7 cellular contexts compared by ENCODE assay signal in genomic region chr6:129490551-129491245, GRCh38.
DNase-seq lines count a peak whose midpoint lies in the region; ATAC-seq and TF ChIP-seq lines count a peak whose summit lies in the region.

No MANE protein-coding gene starts in this region.

- peak; percentile 87 for ATAC-seq in GM18867 (IDR thresholded peaks at IDR 0.05; ENCODE audit: unreplicated experiment)
- ATAC-seq in HG03025 (IDR thresholded peaks at IDR 0.05; ENCODE audit: low FRiP score, unreplicated experiment): peak; percentile 93
- ATAC-seq in foreskin keratinocyte: peak; percentile 90

- H3K9ac ChIP-seq in rectal smooth muscle tissue (ENCODE audit: low read length): no peak overlapping the region

- H3K27me3 ChIP-seq in foreskin keratinocyte (no peaks in the 10 kb centered on the region), rectal smooth muscle tissue (ENCODE audit: control insufficient read depth, insufficient read depth, low read length) (no peaks in the 10 kb centered on the region)

- peak overlapping the region; percentile 95 for H3K27ac Mint-ChIP-seq in activated T-helper 2 cell treated with anti-CD3 and anti-CD28 coated beads, Interferon-gamma antibody, Interleukin-2, Interleukin-4, amounts not matched to agents 10 μg/mL and 5 μg/mL and 100 μg/mL, durations not matched to agents 14 hours and 24 hours and 36 hours

- peak overlapping the region; percentile 73 for H3K4me3 Mint-ChIP-seq in activated T-helper 2 cell treated with anti-CD3 and anti-CD28 coated beads, Interferon-gamma antibody, Interleukin-2, Interleukin-4, amounts not matched to agents 10 μg/mL and 5 μg/mL and 100 μg/mL, durations not matched to agents 14 hours and 24 hours and 36 hours (ENCODE audit: low read depth)

- peak overlapping the region; percentile 29 for H3K4me3 ChIP-seq in rectal smooth muscle tissue (ENCODE audit: low read length)

- intact Hi-C loops in activated T-helper 2 cell treated with anti-CD3 and anti-CD28 coated beads, Interferon-gamma antibody, Interleukin-2, Interleukin-4, amounts not matched to agents 10 μg/mL and 5 μg/mL and 100 μg/mL, durations not matched to agents 14 hours and 24 hours and 36 hours (cut with micrococcal nuclease): loop anchor here (1.0 to 10.0 kb wide), 8 partner anchors 9 to 834 kb away; no protein-coding TSS in a partner anchor

- peak; percentile 61 for DNase-seq in activated T-helper 2 cell treated with anti-CD3 and anti-CD28 coated beads, Interferon-gamma antibody, Interleukin-2, Interleukin-4, amounts not matched to agents 10 μg/mL and 5 μg/mL and 100 μg/mL, durations not matched to agents 14 hours and 24 hours and 36 hours (ENCODE audit: low spot score)
- DNase-seq in foreskin keratinocyte: peak; percentile 92 to 97
- no peak for DNase-seq in globus pallidus (ENCODE audit: low spot score)

- H3K27ac ChIP-seq in foreskin keratinocyte (peak overlapping the region; percentile 100), rectal smooth muscle tissue (ENCODE audit: low read depth, low read length) (peak overlapping the region; percentile 82)

- H3K36me3 ChIP-seq in rectal smooth muscle tissue (ENCODE audit: control insufficient read depth, insufficient read depth, low read length): no peaks in the 10 kb centered on the region

- no peaks in the 10 kb centered on the region for H3K27me3 Mint-ChIP-seq in activated T-helper 2 cell treated with anti-CD3 and anti-CD28 coated beads, Interferon-gamma antibody, Interleukin-2, Interleukin-4, amounts not matched to agents 10 μg/mL and 5 μg/mL and 100 μg/mL, durations not matched to agents 14 hours and 24 hours and 36 hours (ENCODE audit: low read depth)

- H3K9me3 Mint-ChIP-seq in activated T-helper 2 cell treated with anti-CD3 and anti-CD28 coated beads, Interferon-gamma antibody, Interleukin-2, Interleukin-4, amounts not matched to agents 10 μg/mL and 5 μg/mL and 100 μg/mL, durations not matched to agents 14 hours and 24 hours and 36 hours: no peaks in the 10 kb centered on the region

- H3K4me1 Mint-ChIP-seq in activated T-helper 2 cell treated with anti-CD3 and anti-CD28 coated beads, Interferon-gamma antibody, Interleukin-2, Interleukin-4, amounts not matched to agents 10 μg/mL and 5 μg/mL and 100 μg/mL, durations not matched to agents 14 hours and 24 hours and 36 hours (ENCODE audit: low read depth): peaks cover 67% of the 10 kb centered on the region

- peaks cover 49% of the 10 kb centered on the region for H3K4me1 ChIP-seq in foreskin keratinocyte
- peaks cover 2% of the 10 kb centered on the region for H3K4me1 ChIP-seq in rectal smooth muscle tissue (ENCODE audit: control insufficient read depth, insufficient read depth, low read length)

- TF ChIP-seq CTCF in foreskin keratinocyte (conservative IDR thresholded peaks at IDR 0.05): no peak

- no peaks in the 10 kb centered on the region for H3K36me3 Mint-ChIP-seq in activated T-helper 2 cell treated with anti-CD3 and anti-CD28 coated beads, Interferon-gamma antibody, Interleukin-2, Interleukin-4, amounts not matched to agents 10 μg/mL and 5 μg/mL and 100 μg/mL, durations not matched to agents 14 hours and 24 hours and 36 hours (ENCODE audit: low read depth)

TF ChIP-seq in PFSK-1, 5 proteins besides CTCF, POLR2A, EP300 and RAD21:
- TF ChIP-seq POLR2AphosphoS5 (IDR thresholded peaks at IDR 0.05; ENCODE audit: low read depth, low read length) (peak; percentile 69), REST (IDR thresholded peaks at IDR 0.05; ENCODE audit: insufficient read depth in 1 of 2, low read depth in 2 of 2, low read length in 2 of 2) (no peak), SIN3A (IDR thresholded peaks at IDR 0.05; ENCODE audit: borderline replicate concordance, insufficient read depth, low read length) (peak; percentile 17; the same call in 1 of the 2 replicates), TAF1 (IDR thresholded peaks at IDR 0.05; ENCODE audit: borderline replicate concordance, insufficient read depth, low read length) (0 out of 2 replicates have a peak, but pooled peaks have one; percentile 13)
